ENCODE assay signal across 8 cellular contexts in the genomic region with DNA sequence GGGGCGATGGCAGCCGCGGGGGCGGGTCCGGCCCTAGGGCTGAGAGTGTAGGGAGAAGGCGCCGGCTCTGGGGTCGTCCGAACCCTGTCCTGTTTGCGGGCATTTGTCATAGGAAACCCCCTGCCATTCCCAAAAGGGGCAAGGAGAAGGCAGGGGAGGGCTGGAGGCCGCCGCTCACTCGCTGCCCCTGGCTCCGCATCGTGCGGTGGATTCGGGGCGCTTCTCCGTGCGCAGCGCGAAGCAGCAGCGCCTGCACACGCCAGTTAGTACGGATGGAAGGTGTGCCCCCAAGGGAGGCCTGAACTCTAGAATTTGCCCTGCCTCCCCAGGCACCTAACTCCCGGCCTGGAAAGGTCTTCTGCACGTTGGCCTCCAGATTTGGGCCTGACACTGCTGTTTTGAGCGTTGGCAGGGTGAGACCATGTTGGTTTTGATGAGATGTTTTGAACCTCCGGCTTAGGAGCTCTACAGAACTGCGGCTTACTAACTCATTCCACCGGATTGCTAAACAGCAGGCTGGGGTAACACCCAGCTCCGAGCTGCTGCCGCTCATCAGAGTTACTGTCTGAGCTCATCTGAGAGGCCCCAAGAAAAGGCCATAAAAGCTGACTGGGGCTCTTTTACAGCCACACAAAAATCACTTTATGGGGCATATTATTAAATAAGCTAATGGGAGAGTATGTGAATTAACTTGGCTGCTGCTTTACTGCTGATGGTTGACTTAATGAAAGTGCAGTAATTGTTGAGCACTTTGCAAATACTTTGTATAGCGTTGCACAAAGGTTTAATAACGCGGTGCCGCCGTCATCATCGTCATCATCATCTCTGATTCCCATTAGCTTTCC. TPM values are rescaled to one million over a fixed set of nuclear protein-coding genes. Genes with fewer than 3 reads are reported as not detected.
A peak's percentile ranks its signal among the peaks of the same experiment; 100 is the strongest.
DNase-seq lines count a peak whose midpoint lies in the region; ATAC-seq, FAIRE-seq and TF ChIP-seq lines count a peak whose summit lies in the region.

No MANE protein-coding gene starts in this region.

- TF ChIP-seq CTCF in CD8-positive, alpha-beta T cell (IDR thresholded peaks at IDR 0.05): no peak
- TF ChIP-seq CTCF in fibroblast of lung (conservative IDR thresholded peaks at IDR 0.05 in 1 of 2, IDR thresholded peaks at IDR 0.05 in 1 of 2; ENCODE audit: low read depth in 1 of 2, low read length in 2 of 2): no peak
- TF ChIP-seq CTCF in nephron progenitor cell (IDR thresholded peaks at IDR 0.05): no peak

- H3K9me3 ChIP-seq in CD8-positive, alpha-beta T cell (ENCODE audit: low read length): no peaks in the 10 kb centered on the region
- H3K9me3 ChIP-seq in fibroblast of lung (ENCODE audit: control insufficient read depth, insufficient read depth, low read depth, low read length): no peaks in the 10 kb centered on the region

- POLR2A ChIA-PET in CD8-positive, alpha-beta T cell (lab: Charles Lee): interaction anchor here (0.8 to 1.4 kb wide), 2 partner anchors 139 to 380 kb away, joined by 3 to 5 read pairs; partner anchors contain the start of genes ERO1B and LGALS8

- peak overlapping the region; percentile 68 for H3K9ac ChIP-seq in fibroblast of lung (ENCODE audit: insufficient read depth, low read length)

- no peaks in the 10 kb centered on the region for H3K36me3 ChIP-seq in CD8-positive, alpha-beta T cell (ENCODE audit: insufficient read depth, low read length)
- no peaks in the 10 kb centered on the region for H3K36me3 ChIP-seq in fibroblast of lung (ENCODE audit: control insufficient read depth, insufficient read depth, low read length)

- intact Hi-C loops in CD8-positive, alpha-beta T cell (cut with DNase I, micrococcal nuclease): loop anchor here (1.0 to 10.0 kb wide), 4 partner anchors 139 to 1669 kb away; partner anchors contain the start of genes ERO1B (in 1 of the 2), GNG4 (in 1 of the 2) and TARBP1 (in 1 of the 2)

- H3K4me3 ChIP-seq in CD8-positive, alpha-beta T cell (ENCODE audit: low read depth, low read length): peak overlapping the region; percentile 75
- peak overlapping the region; percentile 84 to 93 (median 86) for H3K4me3 ChIP-seq in fibroblast of lung (replicated peaks in 1 of 4; ENCODE audit: control extremely low read depth in 1 of 4, insufficient read depth in 1 of 4, low read depth in 3 of 4, low read length in 4 of 4)

- no peaks in the 10 kb centered on the region for H4K20me1 ChIP-seq in fibroblast of lung (ENCODE audit: control insufficient read depth, extremely low read depth, insufficient read depth, low read length)

- H3K4me1 ChIP-seq in CD8-positive, alpha-beta T cell (ENCODE audit: insufficient read depth, low read length): peaks cover 27% of the 10 kb centered on the region
- H3K4me1 ChIP-seq in fibroblast of lung (ENCODE audit: control insufficient read depth, extremely low read depth, insufficient read depth, low read length): no peaks in the 10 kb centered on the region

- FAIRE-seq in urothelium cell line (lab: Jason Lieb, UNC): no peak

- H3K27ac ChIP-seq in CD8-positive, alpha-beta T cell (ENCODE audit: low read depth, low read length): peak overlapping the region; percentile 53
- H3K27ac ChIP-seq in fibroblast of lung (ENCODE audit: insufficient read depth, low read length): no peak overlapping the region

- peak in 3 of 7 experiments; percentile 12 to 54 (median 18) for DNase-seq in CD8-positive, alpha-beta T cell
- peak; percentile 57 for DNase-seq in HuH-7.5 (ENCODE audit: low spot score)
- DNase-seq in activated CD8-positive, alpha-beta memory T cell treated with anti-CD3 and anti-CD28 coated beads for 24 hours: peak; percentile 73
- DNase-seq in fibroblast of lung (ENCODE audit: low read depth in 2 of 2): peak; percentile 57 to 75
- peak; percentile 42 for DNase-seq in nephron progenitor cell
- DNase-seq in urothelium cell line (ENCODE audit: low spot score): peak; percentile 39

- H2AFZ ChIP-seq in fibroblast of lung (ENCODE audit: low read length): peak overlapping the region; percentile 97

- peak overlapping the region; percentile 96 for H3K4me3 Mint-ChIP-seq in CD8-positive, alpha-beta T cell
- H3K4me3 Mint-ChIP-seq in nephron progenitor cell: peak overlapping the region; percentile 98

- H3K27me3 Mint-ChIP-seq in CD8-positive, alpha-beta T cell (ENCODE audit: low read depth): peaks cover 6% of the 10 kb centered on the region
- H3K27me3 Mint-ChIP-seq in nephron progenitor cell (ENCODE audit: low read depth, poor library complexity): peaks cover 58% of the 10 kb centered on the region

- CTCF ChIA-PET in CD8-positive, alpha-beta T cell (lab: Charles Lee): interaction anchor here (0.7 kb wide), 1 partner anchor 348 kb away, joined by 5 read pairs; no protein-coding TSS in a partner anchor

- peaks cover 40% of the 10 kb centered on the region for H3K4me1 Mint-ChIP-seq in CD8-positive, alpha-beta T cell (ENCODE audit: low read depth)
- peaks cover 60% of the 10 kb centered on the region for H3K4me1 Mint-ChIP-seq in nephron progenitor cell

- H3K36me3 Mint-ChIP-seq in CD8-positive, alpha-beta T cell: peaks cover 20% of the 10 kb centered on the region
- H3K36me3 Mint-ChIP-seq in nephron progenitor cell (ENCODE audit: low read depth): peaks cover 16% of the 10 kb centered on the region

- no peaks in the 10 kb centered on the region for H3K79me2 ChIP-seq in fibroblast of lung (ENCODE audit: control insufficient read depth, insufficient read depth, low read length)

- H3K9me3 Mint-ChIP-seq in CD8-positive, alpha-beta T cell: no peaks in the 10 kb centered on the region
- no peaks in the 10 kb centered on the region for H3K9me3 Mint-ChIP-seq in nephron progenitor cell

- no peaks in the 10 kb centered on the region for H3K27me3 ChIP-seq in CD8-positive, alpha-beta T cell (ENCODE audit: insufficient read depth, low read length)
- H3K27me3 ChIP-seq in fibroblast of lung (ENCODE audit: control insufficient read depth, insufficient read depth, low read length): peaks cover 13% of the 10 kb centered on the region

- H3K4me2 ChIP-seq in fibroblast of lung (ENCODE audit: extremely low read depth, insufficient read depth, low read length): peak overlapping the region; percentile 84

- peak overlapping the region; percentile 84 for H3K27ac Mint-ChIP-seq in CD8-positive, alpha-beta T cell
- H3K27ac Mint-ChIP-seq in nephron progenitor cell: no peak overlapping the region

- ATAC-seq in CD8-positive, alpha-beta T cell: peak; percentile 26
- ATAC-seq in GM21367 (IDR thresholded peaks at IDR 0.05; ENCODE audit: unreplicated experiment) (peak; percentile 18), HG03457 (IDR thresholded peaks at IDR 0.05; ENCODE audit: unreplicated experiment) (no peak)

RNA-seq across cellular contexts. Expression of gene GPR137B, which starts 1.0 kb away (rescaled TPM):
- 10 to 100 TPM; 11.1 to 15.3 TPM for total RNA-seq in CD8-positive, alpha-beta T cell
- 12.9 and 13.6 TPM in 2 replicates for total RNA-seq in fibroblast of lung
- polyA plus RNA-seq in fibroblast of lung: 12.5 and 13.6 TPM in 2 replicates
- 11.2 and 13.7 TPM in 2 replicates for polyA plus RNA-seq in fibroblast of lung (2012)
- polyA minus RNA-seq in fibroblast of lung (ENCODE audit: low replicate concordance): 13.4 and 15.9 TPM in 2 replicates
